Comparison of ENCODE assay signal across 2 cellular contexts in genomic region chr11:95762513-95762912, GRCh38.
TF ChIP-seq lines count a peak whose summit lies in the region.

No MANE protein-coding gene starts in this region.

TF ChIP-seq in IMR-90, 13 proteins besides CTCF, POLR2A, EP300 and RAD21:
- no peak for TF ChIP-seq MAZ (IDR thresholded peaks at IDR 0.05; ENCODE audit: borderline replicate concordance, low read depth, low read length)
- no peak for TF ChIP-seq BHLHE40 (IDR thresholded peaks at IDR 0.05; ENCODE audit: low read depth, low read length)
- no peak for TF ChIP-seq MXI1 (IDR thresholded peaks at IDR 0.05; ENCODE audit: borderline replicate concordance, low read depth, low read length)
- no peak for TF ChIP-seq RFX5 (IDR thresholded peaks at IDR 0.05; ENCODE audit: low read depth, low read length)
- TF ChIP-seq MAFK (IDR thresholded peaks at IDR 0.05; ENCODE audit: low read depth, low read length) = no peak
- no peak for TF ChIP-seq FOS (IDR thresholded peaks at IDR 0.05; ENCODE audit: low read depth, low read length)
- no peak for TF ChIP-seq USF2 (IDR thresholded peaks at IDR 0.05; ENCODE audit: low read depth, low read length)
- no peak for TF ChIP-seq RCOR1 (IDR thresholded peaks at IDR 0.05; ENCODE audit: insufficient replicate concordance, low read length)
- no peak for TF ChIP-seq CEBPB (IDR thresholded peaks at IDR 0.05; ENCODE audit: low read depth, low read length)
- TF ChIP-seq SMC3 (IDR thresholded peaks at IDR 0.05; ENCODE audit: low read depth, low read length) = no peak

TF ChIP-seq in K562, 482 proteins besides CTCF, POLR2A, EP300 and RAD21:
- TF ChIP-seq ATF3 (IDR thresholded peaks at IDR 0.05) = peak; percentile 53; the same call in 1 of the 2 replicates
- no peak for TF ChIP-seq ATF3 (CRISPR knock-in tag; conservative IDR thresholded peaks at IDR 0.05)
- peak; percentile 57 for TF ChIP-seq RFX1 (IDR thresholded peaks at IDR 0.05)
- no peak for TF ChIP-seq ZNF444 (CRISPR knock-in tag; IDR thresholded peaks at IDR 0.05)
